16 cellular contexts compared by ENCODE assay signal in the genomic region with DNA sequence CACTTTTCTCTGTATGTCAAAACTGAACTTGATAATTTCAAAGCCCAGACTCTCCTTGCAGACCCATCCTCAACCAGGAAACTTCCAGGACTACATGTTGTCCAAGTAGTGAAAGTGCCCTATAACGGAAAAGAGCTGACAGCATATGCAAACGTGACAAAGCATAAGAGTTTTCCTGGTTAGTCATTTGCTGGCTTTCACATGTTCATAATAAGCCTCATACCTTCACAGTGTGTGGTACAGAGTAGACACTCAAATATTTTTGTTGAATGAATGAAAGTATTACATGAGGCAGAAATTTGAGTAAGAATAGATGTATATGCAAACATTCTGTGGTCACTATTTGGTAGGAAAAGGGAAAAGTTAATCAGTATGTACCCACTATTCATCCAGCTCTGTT.
"Had no signal": no experiment of that assay in that cellular context is flagged by ENCODE, and none has a peak within 500 bp of the region (broad histone marks: within the 10 kb centered on the region; RNA-seq: fewer than 3 reads in every experiment).

No MANE protein-coding gene starts in this region.

- H3K4me1 Mint-ChIP-seq: activated CD8-positive, alpha-beta memory T cell treated with anti-CD3 and anti-CD28 coated beads, Interleukin-2, amount 10 ng/mL, durations not matched to agents 7 days and 5 days; neural crest cell had no signal

- H3K27me3 Mint-ChIP-seq: activated CD4-positive, alpha-beta memory T cell treated with anti-CD3 and anti-CD28 coated beads for 36 hours; activated CD8-positive, alpha-beta memory T cell treated with anti-CD3 and anti-CD28 coated beads, Interleukin-2, amount 10 ng/mL, durations not matched to agents 7 days and 5 days; stimulated activated naive CD8-positive, alpha-beta T cell treated with anti-CD3 and anti-CD28 coated beads, Interleukin-15, Interleukin-2, amounts not matched to agents 100 ng/mL and 50 ng/mL, for 24 hours had no signal

- H3K4me3 Mint-ChIP-seq: activated CD4-positive, alpha-beta memory T cell treated with anti-CD3 and anti-CD28 coated beads for 36 hours; activated CD8-positive, alpha-beta memory T cell treated with anti-CD3 and anti-CD28 coated beads, Interleukin-2, amount 10 ng/mL, durations not matched to agents 7 days and 5 days; neural crest cell; stimulated activated naive CD8-positive, alpha-beta T cell treated with anti-CD3 and anti-CD28 coated beads, Interleukin-15, Interleukin-2, amounts not matched to agents 100 ng/mL and 50 ng/mL, for 24 hours had no signal

- H3K4me1 ChIP-seq: body of pancreas, colonic mucosa, pancreas, suprapubic skin, upper lobe of left lung had no signal

- DNase-seq: activated CD4-positive, alpha-beta memory T cell treated with anti-CD3 and anti-CD28 coated beads for 36 hours; activated CD8-positive, alpha-beta memory T cell treated with anti-CD3 and anti-CD28 coated beads, Interleukin-2, amount 10 ng/mL, durations not matched to agents 7 days and 5 days; activated naive CD4-positive, alpha-beta T cell treated with anti-CD3 and anti-CD28 coated beads, Interleukin-2, amount 50 U/mL, for 16 hours; activated T-cell treated with anti-CD3 and anti-CD28 coated beads, Interleukin-2, amount 50 U/mL, for 1 hour; body of pancreas; caudate nucleus; colonic mucosa; islet precursor cell; midbrain; pancreas; upper lobe of left lung had no signal

- ATAC-seq: activated CD8-positive, alpha-beta memory T cell treated with anti-CD3 and anti-CD28 coated beads, Interleukin-2, amount 10 ng/mL, durations not matched to agents 7 days and 5 days; body of pancreas; pancreas; sciatic nerve had no signal

- H3K27me3 ChIP-seq: body of pancreas, colonic mucosa, pancreas, suprapubic skin, upper lobe of left lung had no signal

- H3K36me3 ChIP-seq: colonic mucosa, pancreas, suprapubic skin, upper lobe of left lung had no signal

- H3K27ac Mint-ChIP-seq: activated CD4-positive, alpha-beta memory T cell treated with anti-CD3 and anti-CD28 coated beads for 36 hours; activated CD8-positive, alpha-beta memory T cell treated with anti-CD3 and anti-CD28 coated beads, Interleukin-2, amount 10 ng/mL, durations not matched to agents 7 days and 5 days; stimulated activated naive CD8-positive, alpha-beta T cell treated with anti-CD3 and anti-CD28 coated beads, Interleukin-15, Interleukin-2, amounts not matched to agents 100 ng/mL and 50 ng/mL, for 24 hours had no signal

- H3K36me3 Mint-ChIP-seq: activated CD4-positive, alpha-beta memory T cell treated with anti-CD3 and anti-CD28 coated beads for 36 hours; activated CD8-positive, alpha-beta memory T cell treated with anti-CD3 and anti-CD28 coated beads, Interleukin-2, amount 10 ng/mL, durations not matched to agents 7 days and 5 days had no signal

- H3K27ac ChIP-seq: body of pancreas, colonic mucosa, pancreas, suprapubic skin, upper lobe of left lung, VCaP had no signal

- H3K4me3 ChIP-seq: body of pancreas, colonic mucosa, pancreas, suprapubic skin, upper lobe of left lung had no signal

- H3K9me3 ChIP-seq: pancreas, suprapubic skin, upper lobe of left lung had no signal
